In the genomic region with DNA sequence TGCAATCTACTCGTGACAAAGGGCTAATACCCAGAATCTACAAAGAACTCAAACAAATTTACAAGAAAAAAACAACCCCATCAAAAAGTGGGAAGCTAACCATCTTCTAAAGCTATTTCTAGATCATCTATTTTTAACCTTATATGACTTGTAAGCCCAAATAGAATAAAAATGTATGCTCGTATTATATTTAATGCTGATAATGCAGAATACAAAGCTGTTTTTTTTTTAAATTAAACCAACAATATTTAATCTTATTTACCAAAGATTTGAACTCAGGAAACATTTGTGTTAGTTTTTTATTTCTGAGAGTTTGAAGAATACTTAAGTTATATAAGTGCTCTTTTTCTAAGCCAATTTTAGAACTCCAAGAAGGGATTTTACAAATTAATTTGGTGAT, we compare ENCODE assay signal across 4 cellular contexts.
TF ChIP-seq lines count a peak whose summit lies in the region.

No MANE protein-coding gene starts in this region.

TF ChIP-seq in HepG2, 621 proteins besides CTCF, POLR2A, EP300 and RAD21:
- TF ChIP-seq MAFF (IDR thresholded peaks at IDR 0.05; ENCODE audit: low read depth, low read length) (peak; percentile 62; the same call in 1 of the 2 replicates), RXRA (CRISPR knock-in tag; IDR thresholded peaks at IDR 0.05) (no peak), MAFK (conservative IDR thresholded peaks at IDR 0.05 in 1 of 2, IDR thresholded peaks at IDR 0.05 in 1 of 2; ENCODE audit: low read length in 2 of 2) (peak; percentile 50 to 83)
TF ChIP-seq in HepG2: peak in this region for 2.

TF ChIP-seq in A549, 52 proteins besides CTCF, POLR2A, EP300 and RAD21:
- TF ChIP-seq MAFK (IDR thresholded peaks at IDR 0.05; ENCODE audit: partially characterized antibody) (peak; percentile 75), CBX2 (IDR thresholded peaks at IDR 0.05; ENCODE audit: borderline replicate concordance, low read depth) (no peak)

TF ChIP-seq in IMR-90, 13 proteins besides CTCF, POLR2A, EP300 and RAD21:
- TF ChIP-seq MAFK (IDR thresholded peaks at IDR 0.05; ENCODE audit: low read depth, low read length): peak; percentile 78
- TF ChIP-seq, protein P1, sequence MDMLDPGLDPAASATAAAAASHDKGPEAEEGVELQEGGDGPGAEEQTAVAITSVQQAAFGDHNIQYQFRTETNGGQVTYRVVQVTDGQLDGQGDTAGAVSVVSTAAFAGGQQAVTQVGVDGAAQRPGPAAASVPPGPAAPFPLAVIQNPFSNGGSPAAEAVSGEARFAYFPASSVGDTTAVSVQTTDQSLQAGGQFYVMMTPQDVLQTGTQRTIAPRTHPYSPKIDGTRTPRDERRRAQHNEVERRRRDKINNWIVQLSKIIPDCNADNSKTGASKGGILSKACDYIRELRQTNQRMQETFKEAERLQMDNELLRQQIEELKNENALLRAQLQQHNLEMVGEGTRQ (IDR thresholded peaks at IDR 0.05; ENCODE audit: low read depth, low read length): no peak
- TF ChIP-seq SMC3 (IDR thresholded peaks at IDR 0.05; ENCODE audit: low read depth, low read length): no peak

TF ChIP-seq in K562, 482 proteins besides CTCF, POLR2A, EP300 and RAD21:
- TF ChIP-seq MAFF (IDR thresholded peaks at IDR 0.05; ENCODE audit: low read length) (peak; percentile 36; the same call in 1 of the 2 replicates), C11orf30 (IDR thresholded peaks at IDR 0.05; ENCODE audit: low read depth) (peak; percentile 25; the same call in 1 of the 2 replicates), ZNF316 (IDR thresholded peaks at IDR 0.05) (peak; percentile 67), YY1 (IDR thresholded peaks at IDR 0.05; ENCODE audit: borderline replicate concordance in 1 of 3, control insufficient read depth in 1 of 3, extremely low read depth in 1 of 3, insufficient read depth in 3 of 3, insufficient read length in 1 of 3, insufficient replicate concordance in 2 of 3, low read depth in 1 of 3, low read length in 2 of 3) (no peak), MAFG (tag; conservative IDR thresholded peaks at IDR 0.05) (peak; percentile 33; the same call in 1 of the 2 replicates)
- TF ChIP-seq, protein P2, sequence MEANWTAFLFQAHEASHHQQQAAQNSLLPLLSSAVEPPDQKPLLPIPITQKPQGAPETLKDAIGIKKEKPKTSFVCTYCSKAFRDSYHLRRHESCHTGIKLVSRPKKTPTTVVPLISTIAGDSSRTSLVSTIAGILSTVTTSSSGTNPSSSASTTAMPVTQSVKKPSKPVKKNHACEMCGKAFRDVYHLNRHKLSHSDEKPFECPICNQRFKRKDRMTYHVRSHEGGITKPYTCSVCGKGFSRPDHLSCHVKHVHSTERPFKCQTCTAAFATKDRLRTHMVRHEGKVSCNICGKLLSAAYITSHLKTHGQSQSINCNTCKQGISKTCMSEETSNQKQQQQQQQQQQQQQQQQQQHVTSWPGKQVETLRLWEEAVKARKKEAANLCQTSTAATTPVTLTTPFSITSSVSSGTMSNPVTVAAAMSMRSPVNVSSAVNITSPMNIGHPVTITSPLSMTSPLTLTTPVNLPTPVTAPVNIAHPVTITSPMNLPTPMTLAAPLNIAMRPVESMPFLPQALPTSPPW (CRISPR knock-in tag; IDR thresholded peaks at IDR 0.05): no peak
TF ChIP-seq in K562: peak in this region for 4.
